1 cellular context compared by ENCODE assay signal in genomic region chr5:176819476-176819875, GRCh38.
TF ChIP-seq lines count a peak whose summit lies in the region.

No MANE protein-coding gene starts in this region.

TF ChIP-seq in WTC11, 78 proteins besides CTCF, POLR2A, EP300 and RAD21:
- TF ChIP-seq GRHL2 (CRISPR knock-in tag; IDR thresholded peaks at IDR 0.05; ENCODE audit: insufficient replicate concordance, severe bottlenecking) (no peak), ESRRA (CRISPR knock-in tag; IDR thresholded peaks at IDR 0.05; ENCODE audit: borderline replicate concordance) (no peak), JUN (CRISPR knock-in tag; IDR thresholded peaks at IDR 0.05) (no peak), PRRX2 (CRISPR knock-in tag; IDR thresholded peaks at IDR 0.05) (no peak), IRF1 (CRISPR knock-in tag; IDR thresholded peaks at IDR 0.05) (no peak), ZNF396 (CRISPR knock-in tag; IDR thresholded peaks at IDR 0.05; ENCODE audit: borderline replicate concordance) (no peak), IRF2 (CRISPR knock-in tag; IDR thresholded peaks at IDR 0.05; ENCODE audit: borderline replicate concordance, low read depth) (no peak), ATF6 (CRISPR knock-in tag; IDR thresholded peaks at IDR 0.05) (no peak), FOXK1 (CRISPR knock-in tag; IDR thresholded peaks at IDR 0.05) (no peak), SMAD4 (CRISPR knock-in tag; IDR thresholded peaks at IDR 0.05) (no peak), ZNF671 (CRISPR knock-in tag; IDR thresholded peaks at IDR 0.05) (no peak)
- TF ChIP-seq, protein P1, sequence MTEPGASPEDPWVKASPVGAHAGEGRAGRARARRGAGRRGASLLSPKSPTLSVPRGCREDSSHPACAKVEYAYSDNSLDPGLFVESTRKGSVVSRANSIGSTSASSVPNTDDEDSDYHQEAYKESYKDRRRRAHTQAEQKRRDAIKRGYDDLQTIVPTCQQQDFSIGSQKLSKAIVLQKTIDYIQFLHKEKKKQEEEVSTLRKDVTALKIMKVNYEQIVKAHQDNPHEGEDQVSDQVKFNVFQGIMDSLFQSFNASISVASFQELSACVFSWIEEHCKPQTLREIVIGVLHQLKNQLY (CRISPR knock-in tag; IDR thresholded peaks at IDR 0.05): no peak
- TF ChIP-seq, protein P2, sequence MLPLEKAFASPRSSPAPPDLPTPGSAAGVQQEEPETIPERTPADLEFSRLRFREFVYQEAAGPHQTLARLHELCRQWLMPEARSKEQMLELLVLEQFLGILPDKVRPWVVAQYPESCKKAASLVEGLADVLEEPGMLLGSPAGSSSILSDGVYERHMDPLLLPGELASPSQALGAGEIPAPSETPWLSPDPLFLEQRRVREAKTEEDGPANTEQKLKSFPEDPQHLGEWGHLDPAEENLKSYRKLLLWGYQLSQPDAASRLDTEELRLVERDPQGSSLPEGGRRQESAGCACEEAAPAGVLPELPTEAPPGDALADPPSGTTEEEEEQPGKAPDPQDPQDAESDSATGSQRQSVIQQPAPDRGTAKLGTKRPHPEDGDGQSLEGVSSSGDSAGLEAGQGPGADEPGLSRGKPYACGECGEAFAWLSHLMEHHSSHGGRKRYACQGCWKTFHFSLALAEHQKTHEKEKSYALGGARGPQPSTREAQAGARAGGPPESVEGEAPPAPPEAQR (CRISPR knock-in tag; IDR thresholded peaks at IDR 0.05): no peak
- TF ChIP-seq, protein P3, sequence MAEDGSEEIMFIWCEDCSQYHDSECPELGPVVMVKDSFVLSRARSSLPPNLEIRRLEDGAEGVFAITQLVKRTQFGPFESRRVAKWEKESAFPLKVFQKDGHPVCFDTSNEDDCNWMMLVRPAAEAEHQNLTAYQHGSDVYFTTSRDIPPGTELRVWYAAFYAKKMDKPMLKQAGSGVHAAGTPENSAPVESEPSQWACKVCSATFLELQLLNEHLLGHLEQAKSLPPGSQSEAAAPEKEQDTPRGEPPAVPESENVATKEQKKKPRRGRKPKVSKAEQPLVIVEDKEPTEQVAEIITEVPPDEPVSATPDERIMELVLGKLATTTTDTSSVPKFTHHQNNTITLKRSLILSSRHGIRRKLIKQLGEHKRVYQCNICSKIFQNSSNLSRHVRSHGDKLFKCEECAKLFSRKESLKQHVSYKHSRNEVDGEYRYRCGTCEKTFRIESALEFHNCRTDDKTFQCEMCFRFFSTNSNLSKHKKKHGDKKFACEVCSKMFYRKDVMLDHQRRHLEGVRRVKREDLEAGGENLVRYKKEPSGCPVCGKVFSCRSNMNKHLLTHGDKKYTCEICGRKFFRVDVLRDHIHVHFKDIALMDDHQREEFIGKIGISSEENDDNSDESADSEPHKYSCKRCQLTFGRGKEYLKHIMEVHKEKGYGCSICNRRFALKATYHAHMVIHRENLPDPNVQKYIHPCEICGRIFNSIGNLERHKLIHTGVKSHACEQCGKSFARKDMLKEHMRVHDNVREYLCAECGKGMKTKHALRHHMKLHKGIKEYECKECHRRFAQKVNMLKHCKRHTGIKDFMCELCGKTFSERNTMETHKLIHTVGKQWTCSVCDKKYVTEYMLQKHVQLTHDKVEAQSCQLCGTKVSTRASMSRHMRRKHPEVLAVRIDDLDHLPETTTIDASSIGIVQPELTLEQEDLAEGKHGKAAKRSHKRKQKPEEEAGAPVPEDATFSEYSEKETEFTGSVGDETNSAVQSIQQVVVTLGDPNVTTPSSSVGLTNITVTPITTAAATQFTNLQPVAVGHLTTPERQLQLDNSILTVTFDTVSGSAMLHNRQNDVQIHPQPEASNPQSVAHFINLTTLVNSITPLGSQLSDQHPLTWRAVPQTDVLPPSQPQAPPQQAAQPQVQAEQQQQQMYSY (CRISPR knock-in tag; IDR thresholded peaks at IDR 0.05): no peak
- TF ChIP-seq, protein P4, sequence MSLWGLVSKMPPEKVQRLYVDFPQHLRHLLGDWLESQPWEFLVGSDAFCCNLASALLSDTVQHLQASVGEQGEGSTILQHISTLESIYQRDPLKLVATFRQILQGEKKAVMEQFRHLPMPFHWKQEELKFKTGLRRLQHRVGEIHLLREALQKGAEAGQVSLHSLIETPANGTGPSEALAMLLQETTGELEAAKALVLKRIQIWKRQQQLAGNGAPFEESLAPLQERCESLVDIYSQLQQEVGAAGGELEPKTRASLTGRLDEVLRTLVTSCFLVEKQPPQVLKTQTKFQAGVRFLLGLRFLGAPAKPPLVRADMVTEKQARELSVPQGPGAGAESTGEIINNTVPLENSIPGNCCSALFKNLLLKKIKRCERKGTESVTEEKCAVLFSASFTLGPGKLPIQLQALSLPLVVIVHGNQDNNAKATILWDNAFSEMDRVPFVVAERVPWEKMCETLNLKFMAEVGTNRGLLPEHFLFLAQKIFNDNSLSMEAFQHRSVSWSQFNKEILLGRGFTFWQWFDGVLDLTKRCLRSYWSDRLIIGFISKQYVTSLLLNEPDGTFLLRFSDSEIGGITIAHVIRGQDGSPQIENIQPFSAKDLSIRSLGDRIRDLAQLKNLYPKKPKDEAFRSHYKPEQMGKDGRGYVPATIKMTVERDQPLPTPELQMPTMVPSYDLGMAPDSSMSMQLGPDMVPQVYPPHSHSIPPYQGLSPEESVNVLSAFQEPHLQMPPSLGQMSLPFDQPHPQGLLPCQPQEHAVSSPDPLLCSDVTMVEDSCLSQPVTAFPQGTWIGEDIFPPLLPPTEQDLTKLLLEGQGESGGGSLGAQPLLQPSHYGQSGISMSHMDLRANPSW (CRISPR knock-in tag; conservative IDR thresholded peaks at IDR 0.05; ENCODE audit: low read depth): no peak
TF ChIP-seq in WTC11: peak in this region for 0.
